In genomic region chr1:218498061-218498938, GRCh38 we compare ENCODE assay signal across 10 cellular contexts.
DNase-seq lines count a peak whose midpoint lies in the region; ATAC-seq and TF ChIP-seq lines count a peak whose summit lies in the region.
"Had no signal": no experiment of that assay in that cellular context is flagged by ENCODE, and none has a peak within 500 bp of the region (broad histone marks: within the 10 kb centered on the region; RNA-seq: fewer than 3 reads in every experiment).

No MANE protein-coding gene starts in this region.

- no peak overlapping the region for H3K4me3 Mint-ChIP-seq in nephron progenitor cell
- H3K4me3 Mint-ChIP-seq: activated naive CD4-positive, alpha-beta T cell treated with anti-CD3 and anti-CD28 coated beads for 36 hours had no signal

- BruUV-seq in PC-9 (replicated peaks; lab: Mats Ljungman, UMichigan) = TSS peak; percentile 58

- POLR2A ChIA-PET in PC-9 (lab: Charles Lee; ENCODE audit: unreplicated experiment) = interaction anchor here (0.6 to 1.9 kb wide), 11 partner anchors 9 to 337 kb away, joined by 4 to 19 read pairs (median 6); partner anchors contain the start of gene TGFB2
- POLR2A ChIA-PET in HEK293T (lab: Yijun Ruan, JAX) = no interaction called here

- H3K27ac ChIP-seq in PC-9 (peak overlapping the region; percentile 93), esophagus muscularis mucosa (replicated peaks in 1 of 4) (peak overlapping the region; percentile 70 to 78 (median 74))

- intact Hi-C loops in PC-9 (cut with micrococcal nuclease; ENCODE audit: unreplicated experiment) = loop anchor here (1.0 to 10.0 kb wide), 4 partner anchors 153 to 1067 kb away; partner anchors contain the start of genes LYPLAL1 and TGFB2
- intact Hi-C loops in esophagus muscularis mucosa (cut with DNase I) = loop anchor here (10.0 kb wide), 1 partner anchor 153 kb away; the partner anchor contains the start of gene TGFB2

- CTCF ChIA-PET in PC-9 (lab: Charles Lee) (interaction anchor here (0.6 kb wide), 1 partner anchor 179 kb away, joined by 8 read pairs; no protein-coding TSS in a partner anchor), HEK293T (lab: Yijun Ruan, JAX) (no interaction called here)

- H3K27me3 Mint-ChIP-seq in nephron progenitor cell (ENCODE audit: low read depth, poor library complexity) = no peaks in the 10 kb centered on the region

- no peak overlapping the region for H2AFZ ChIP-seq in PC-9

- H3K36me3 ChIP-seq in PC-9 (ENCODE audit: low read depth) (peaks cover 6% of the 10 kb centered on the region; the same call in 1 of the 2 replicates), esophagus muscularis mucosa (no peaks in the 10 kb centered on the region), H7 (replicated peaks; ENCODE audit: control insufficient read depth, insufficient read depth, low read length) (no peaks in the 10 kb centered on the region)

- H3K4me2 ChIP-seq in PC-9 = peak overlapping the region; percentile 62

- no peaks in the 10 kb centered on the region for H3K9me3 Mint-ChIP-seq in nephron progenitor cell
- H3K9me3 Mint-ChIP-seq: activated naive CD4-positive, alpha-beta T cell treated with anti-CD3 and anti-CD28 coated beads for 36 hours had no signal

- H4K20me1 ChIP-seq in PC-9 (ENCODE audit: insufficient read depth) = no peaks in the 10 kb centered on the region

- no peaks in the 10 kb centered on the region for H3K79me2 ChIP-seq in PC-9 (ENCODE audit: low read depth)

- no peak for TF ChIP-seq CTCF in AG09309 (IDR thresholded peaks at IDR 0.05; ENCODE audit: control insufficient read depth, insufficient read depth, low read depth, low read length, missing control alignments)
- no peak for TF ChIP-seq CTCF in PC-9 (conservative IDR thresholded peaks at IDR 0.05)
- TF ChIP-seq CTCF in esophagus muscularis mucosa (IDR thresholded peaks at IDR 0.05) = no peak
- no peak for TF ChIP-seq CTCF in nephron progenitor cell (IDR thresholded peaks at IDR 0.05)

- peak overlapping the region; percentile 55 for H3K27ac Mint-ChIP-seq in nephron progenitor cell
- H3K27ac Mint-ChIP-seq: activated naive CD4-positive, alpha-beta T cell treated with anti-CD3 and anti-CD28 coated beads for 36 hours had no signal

- H3K4me1 Mint-ChIP-seq in nephron progenitor cell = peaks cover 17% of the 10 kb centered on the region

- ATAC-seq in HG02588 (IDR thresholded peaks at IDR 0.05; ENCODE audit: unreplicated experiment) = no peak

- no peaks in the 10 kb centered on the region for H3K9me2 ChIP-seq in PC-9 (ENCODE audit: insufficient read depth)

- H3K27me3 ChIP-seq in PC-9 (ENCODE audit: insufficient read depth, low read depth) = no peaks in the 10 kb centered on the region
- no peaks in the 10 kb centered on the region for H3K27me3 ChIP-seq in esophagus muscularis mucosa
- H3K27me3 ChIP-seq in H7 (ENCODE audit: control insufficient read depth, insufficient read depth, low read length) = no peaks in the 10 kb centered on the region

- peaks cover 25% of the 10 kb centered on the region for H3K9me3 ChIP-seq in PC-9 (ENCODE audit: insufficient read depth, low read depth)
- no peaks in the 10 kb centered on the region for H3K9me3 ChIP-seq in esophagus muscularis mucosa

- no peak for DNase-seq in AG09309 (ENCODE audit: low read depth)
- peak; percentile 31 to 74 for DNase-seq in PC-9
- no peak for DNase-seq in esophagus muscularis mucosa (ENCODE audit: extremely low spot score)
- DNase-seq in nephron progenitor cell = no peak
- DNase-seq in stimulated activated naive CD4-positive, alpha-beta T cell treated with Interleukin-2 at 50 U/mL for 16 hours (lab: John Stamatoyannopoulos, UW) = no peak
- DNase-seq in H7 = no peak
- DNase-seq in HEK293T (ENCODE audit: extremely low spot score) = no peak
- DNase-seq: activated naive CD4-positive, alpha-beta T cell treated with anti-CD3 and anti-CD28 coated beads for 36 hours; DMS79 had no signal

- H3K4me3 ChIP-seq in AG09309 (ENCODE audit: control insufficient read depth, low read depth, low read length) (peak overlapping the region; percentile 30), PC-9 (no peak overlapping the region; the same call in 1 of the 2 replicates), esophagus muscularis mucosa (peak overlapping the region; percentile 39 to 49 (median 48)), H7 (ENCODE audit: insufficient read depth, low read depth, low read length) (no peak overlapping the region)

- WGBS in esophagus muscularis mucosa = 38% methylated on average over 8 of the region's 8 CpGs

- TF ChIP-seq POLR2A in esophagus muscularis mucosa (IDR thresholded peaks at IDR 0.05; ENCODE audit: low read depth) = no peak

- H3K36me3 Mint-ChIP-seq in nephron progenitor cell (ENCODE audit: low read depth) = no peaks in the 10 kb centered on the region

- TF ChIP-seq EP300 in esophagus muscularis mucosa (IDR thresholded peaks at IDR 0.05) = no peak

- H3K4me1 ChIP-seq in PC-9 (replicated peaks; ENCODE audit: insufficient read depth) (peaks cover 50% of the 10 kb centered on the region), esophagus muscularis mucosa (peaks cover 10 to 59% (median 35%) of the 10 kb centered on the region in 4 donors)

- H3F3A ChIP-seq in PC-9 (ENCODE audit: insufficient read depth, low read depth) = peaks cover 37% of the 10 kb centered on the region

TF ChIP-seq in HEK293T, 16 proteins besides CTCF, POLR2A, EP300 and RAD21:
- TF ChIP-seq ARNT (IDR thresholded peaks at IDR 0.05) = no peak

Comparison
In these comparisons a context has a peak if more than half of its experiments do, and no peak if none do; other contexts are left out.
1. DNase-seq: peak in PC-9 (2 of 2); none in AG09309 (single experiment), esophagus muscularis mucosa (single experiment), nephron progenitor cell (single experiment), stimulated activated naive CD4-positive, alpha-beta T cell treated with Interleukin-2 at 50 U/mL for 16 hours (single experiment), H7 (single experiment) and HEK293T (single experiment).
2. H3K4me3 ChIP-seq: peak in AG09309 (single experiment) and esophagus muscularis mucosa (4 of 4); none in PC-9 (single experiment) and H7 (single experiment).